Comparison of ENCODE assay signal across 8 cellular contexts in the genomic region with DNA sequence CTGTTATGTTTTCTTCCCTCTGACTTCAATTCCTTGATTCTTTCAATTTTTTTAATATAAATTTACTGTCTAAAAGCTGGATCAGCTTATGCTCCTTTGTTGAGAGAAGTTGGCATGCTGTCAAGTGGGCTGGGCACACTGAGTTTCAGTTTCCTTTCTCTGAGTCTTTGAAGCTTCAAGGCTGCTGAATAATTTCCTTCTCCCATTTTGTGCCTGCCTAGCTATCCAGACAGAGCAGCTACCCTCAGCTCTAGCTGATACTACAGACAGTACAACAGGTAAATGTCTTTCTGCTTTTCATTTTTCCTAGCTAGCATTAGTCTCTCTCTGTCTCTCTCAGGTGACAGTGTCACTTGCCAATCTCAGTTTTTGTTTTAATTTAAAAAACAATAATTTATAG. TPM values are rescaled to one million over a fixed set of nuclear protein-coding genes. Genes with fewer than 3 reads are reported as not detected.
DNase-seq lines count a peak whose midpoint lies in the region; ATAC-seq and TF ChIP-seq lines count a peak whose summit lies in the region.

IFI44 (plus strand) TSS at position 204 of the 400 bp plus-strand sequence. CDS start 365 bp downstream, outside the sequence.

- H3K9me3 Mint-ChIP-seq in CD8-positive, alpha-beta T cell: peaks cover 2% of the 10 kb centered on the region

- H3K27ac Mint-ChIP-seq in CD8-positive, alpha-beta T cell: peak within 1 kb of the TSS; percentile 88

- TF ChIP-seq CTCF in CD8-positive, alpha-beta T cell (IDR thresholded peaks at IDR 0.05): no peak
- no peak for TF ChIP-seq CTCF in WI38 (IDR thresholded peaks at IDR 0.05; ENCODE audit: low read depth, low read length)
- TF ChIP-seq CTCF in cardiac fibroblast (IDR thresholded peaks at IDR 0.05; ENCODE audit: low read depth, low read length): no peak
- TF ChIP-seq CTCF in lower leg skin (IDR thresholded peaks at IDR 0.05): no peak

- H3K4me3 Mint-ChIP-seq in CD8-positive, alpha-beta T cell: peak within 1 kb of the TSS; percentile 83

- H3K27ac ChIP-seq in CD8-positive, alpha-beta T cell (ENCODE audit: low read depth, low read length): peak within 1 kb of the TSS; percentile 40

- ATAC-seq in CD8-positive, alpha-beta T cell: peak; percentile 81
- peak; percentile 77 for ATAC-seq in GM19468 (IDR thresholded peaks at IDR 0.05; ENCODE audit: extremely low read depth, unreplicated experiment)

- peaks cover 7% of the 10 kb centered on the region for H3K36me3 Mint-ChIP-seq in CD8-positive, alpha-beta T cell

- H3K4me1 ChIP-seq in CD8-positive, alpha-beta T cell (ENCODE audit: insufficient read depth, low read length): peaks cover 50% of the 10 kb centered on the region

- intact Hi-C loops in CD8-positive, alpha-beta T cell (cut with DNase I, micrococcal nuclease): loop anchor here (1.0 to 10.0 kb wide), 5 partner anchors 27 to 1432 kb away; partner anchors contain the start of genes DNAJB4 (in 1 of the 2) and PIGK (in 1 of the 2)
- intact Hi-C loops in lower leg skin (cut with DNase I; ENCODE audit: low total_unique reads): no loop called here

- H3K9me3 ChIP-seq in CD8-positive, alpha-beta T cell (ENCODE audit: low read length): no peaks in the 10 kb centered on the region

- TF ChIP-seq POLR2A in lower leg skin (IDR thresholded peaks at IDR 0.05): no peak

- no peaks in the 10 kb centered on the region for H3K27me3 ChIP-seq in CD8-positive, alpha-beta T cell (ENCODE audit: insufficient read depth, low read length)

- DNase-seq in CD8-positive, alpha-beta T cell: peak; percentile 50 to 84 (median 72)
- DNase-seq in HT1080 (ENCODE audit: low read depth) (peak; percentile 56), cardiac fibroblast (ENCODE audit: low read depth in 2 of 2) (peak; percentile 90 to 92), lower leg skin (ENCODE audit: low spot score in 2 of 2) (peak; percentile 85 to 95), NCI-H187 (lab: John Stamatoyannopoulos, UW) (no peak)
- peak; percentile 70 for DNase-seq in stimulated activated CD8-positive, alpha-beta memory T cell treated with anti-CD3 and anti-CD28 coated beads, Interleukin-12 subunit alpha, Interleukin-12 subunit beta, amount 100 ng/mL, for 1 hour (ENCODE audit: low read depth)

- no peaks in the 10 kb centered on the region for H3K27me3 Mint-ChIP-seq in CD8-positive, alpha-beta T cell (ENCODE audit: low read depth)

- H3K4me3 ChIP-seq in CD8-positive, alpha-beta T cell (ENCODE audit: low read depth, low read length): peak within 1 kb of the TSS; percentile 52
- H3K4me3 ChIP-seq in WI38 (ENCODE audit: low read depth, low read length) (peak within 1 kb of the TSS; percentile 50), cardiac fibroblast (replicated peaks in 1 of 2; ENCODE audit: low read depth in 2 of 2, low read length in 2 of 2) (peak within 1 kb of the TSS in 1 of 2 donors; percentile 50), lower leg skin (ENCODE audit: low read depth, poor library complexity, severe bottlenecking) (no peak within 1 kb of the TSS)

- CTCF ChIA-PET in CD8-positive, alpha-beta T cell (lab: Charles Lee): interaction anchor here (0.9 to 1.6 kb wide), 4 partner anchors 8 to 32 kb away, joined by 3 to 11 read pairs (median 5); partner anchors contain the start of gene IFI44L

- POLR2A ChIA-PET in CD8-positive, alpha-beta T cell (lab: Charles Lee): interaction anchor here (0.6 to 1.2 kb wide), 3 partner anchors 12 to 671 kb away, joined by 3 to 5 read pairs (median 3); partner anchors contain the start of gene IFI44L

- H3K4me1 Mint-ChIP-seq in CD8-positive, alpha-beta T cell (ENCODE audit: low read depth): peaks cover 75% of the 10 kb centered on the region

- H3K36me3 ChIP-seq in CD8-positive, alpha-beta T cell (ENCODE audit: insufficient read depth, low read length): no peaks in the 10 kb centered on the region

RNA-seq across cellular contexts. Expression of gene IFI44, which starts in this region (rescaled TPM):
- 10 to 100 TPM; 24.2 to 30.5 TPM for total RNA-seq in CD8-positive, alpha-beta T cell
- total RNA-seq in HT1080 (2014; rRNA removed; shearing (Covaris generic)): 3.9 and 6.5 TPM in 2 replicates
- polyA plus RNA-seq in HT1080 (2015; cell fraction: cytosol; rRNA removed): 3.0 and 3.3 TPM in 2 replicates
- 6.7 and 7.1 TPM in 2 replicates for polyA plus RNA-seq in HT1080 (2015; cell fraction: nucleus; rRNA removed)
- total RNA-seq in lower leg skin: 10 to 100 TPM in 1 of 4 donors, 1 to 10 TPM in 3; 4.4 to 13.1 (median 5.2) TPM

Comparison
In these comparisons a context has a peak if more than half of its experiments do, and no peak if none do; other contexts are left out.
1. DNase-seq: peak in CD8-positive, alpha-beta T cell (7 of 7), HT1080 (single experiment), cardiac fibroblast (2 of 2), lower leg skin (2 of 2) and stimulated activated CD8-positive, alpha-beta memory T cell treated with anti-CD3 and anti-CD28 coated beads, Interleukin-12 subunit alpha, Interleukin-12 subunit beta, amount 100 ng/mL, for 1 hour (single experiment); none in NCI-H187 (0 of 2).